Comparison of ENCODE assay signal across 8 cellular contexts in the genomic region with DNA sequence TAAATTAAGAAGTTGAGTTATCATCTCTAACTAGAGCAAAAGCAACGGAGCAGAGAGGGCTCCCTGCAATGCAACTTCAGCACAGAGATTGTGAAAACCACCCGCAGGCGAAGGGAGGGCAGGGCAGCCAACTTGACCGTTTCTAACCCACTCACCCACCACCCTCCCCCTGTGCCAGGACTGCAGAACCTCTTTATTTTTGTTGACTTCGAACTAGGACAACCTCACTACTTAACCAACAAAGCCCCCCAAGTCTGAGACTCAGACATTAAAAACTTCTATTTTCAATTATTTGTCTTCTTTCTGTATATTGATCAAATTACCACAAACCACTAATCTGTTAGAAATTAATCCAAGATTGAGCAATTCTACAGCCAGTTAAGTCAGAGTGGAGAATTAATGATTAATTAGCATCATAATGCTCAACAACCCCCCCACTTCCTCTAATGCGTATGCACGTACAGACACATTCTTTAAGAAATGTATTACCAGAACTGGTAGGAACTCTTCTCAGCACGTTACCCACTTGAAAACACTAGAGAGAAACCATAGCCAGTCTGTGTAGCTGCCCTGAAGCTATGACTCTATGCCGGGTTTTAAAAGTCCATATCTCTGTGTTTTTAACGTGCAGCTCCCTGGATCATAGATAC. TPM values are rescaled to one million over a fixed set of nuclear protein-coding genes. Genes with fewer than 3 reads are reported as not detected.
DNase-seq lines count a peak whose midpoint lies in the region; ATAC-seq, FAIRE-seq and TF ChIP-seq lines count a peak whose summit lies in the region.

No MANE protein-coding gene starts in this region.

- DNase-seq in CD1c-positive myeloid dendritic cell (ENCODE audit: extremely low spot score) (peak; percentile 26), HEK293T (ENCODE audit: extremely low spot score) (peak; percentile 39), astrocyte (ENCODE audit: low read depth) (no peak), GM10266 (ENCODE audit: extremely low spot score) (no peak), NCI-H1930 (lab: John Stamatoyannopoulos, UW) (no peak)
- DNase-seq in activated effector memory CD4-positive, alpha-beta T cell treated with anti-CD3 and anti-CD28 coated beads, Interleukin-2, amount 50 U/mL, for 16 hours, result no peak

- H4K20me1 ChIP-seq in astrocyte (ENCODE audit: insufficient read depth, low read length), result no peaks in the 10 kb centered on the region

- no peak overlapping the region for H3K27ac Mint-ChIP-seq in astrocyte (ENCODE audit: unreplicated experiment)

- peaks cover 29% of the 10 kb centered on the region for H3K4me1 ChIP-seq in astrocyte (ENCODE audit: insufficient read depth, low read length)
- H3K4me1 ChIP-seq in mucosa of rectum (ENCODE audit: control insufficient read depth in 2 of 2, insufficient read depth in 2 of 2, low read length in 2 of 2), result peaks cover 54 to 67% of the 10 kb centered on the region in 2 donors

- H3K9me3 ChIP-seq in astrocyte (ENCODE audit: insufficient read depth, low read depth, low read length), result no peaks in the 10 kb centered on the region
- no peaks in the 10 kb centered on the region for H3K9me3 ChIP-seq in mucosa of rectum (ENCODE audit: control insufficient read depth in 2 of 2, low read length in 2 of 2)

- no peak for ATAC-seq in HG03457 (IDR thresholded peaks at IDR 0.05; ENCODE audit: unreplicated experiment)

- POLR2A ChIA-PET in HEK293T (lab: Yijun Ruan, JAX), result no interaction called here

- no peaks in the 10 kb centered on the region for H3K27me3 Mint-ChIP-seq in astrocyte (ENCODE audit: low read depth, unreplicated experiment)

- H3K79me2 ChIP-seq in astrocyte (ENCODE audit: insufficient read depth, low read length), result no peaks in the 10 kb centered on the region

- H3K36me3 Mint-ChIP-seq in astrocyte (ENCODE audit: low read depth, unreplicated experiment), result peaks cover 14% of the 10 kb centered on the region

- CTCF ChIA-PET in HEK293T (lab: Yijun Ruan, JAX), result interaction anchor here (1.8 kb wide), 1 partner anchor 29 kb away, joined by 4 read pairs; no protein-coding TSS in a partner anchor

- peak overlapping the region; percentile 40 for H3K4me3 Mint-ChIP-seq in astrocyte (ENCODE audit: unreplicated experiment)

- H2AFZ ChIP-seq in astrocyte (ENCODE audit: low read depth, low read length), result no peak overlapping the region

- no peak for FAIRE-seq in astrocyte (lab: Jason Lieb, UNC)

- H3K4me2 ChIP-seq in astrocyte (ENCODE audit: low read length), result peak overlapping the region; percentile 100

- H3K9me3 Mint-ChIP-seq in astrocyte (ENCODE audit: unreplicated experiment), result peaks cover 2% of the 10 kb centered on the region

- H3K4me3 ChIP-seq in astrocyte (ENCODE audit: insufficient read depth, low read depth, low read length) (no peak overlapping the region), mucosa of rectum (ENCODE audit: low read length in 2 of 2) (peak overlapping the region; percentile 90 to 93)

- H3K4me1 Mint-ChIP-seq in astrocyte (ENCODE audit: low read depth, unreplicated experiment), result peaks cover 12% of the 10 kb centered on the region

- H3K27ac ChIP-seq in astrocyte (ENCODE audit: low read depth, low read length) (no peak overlapping the region), mucosa of rectum (ENCODE audit: low read depth in 2 of 2, low read length in 2 of 2) (peak overlapping the region; percentile 92 to 96)

- H3K9ac ChIP-seq in astrocyte (ENCODE audit: low read length), result peak overlapping the region; percentile 38
- peak overlapping the region; percentile 72 to 97 for H3K9ac ChIP-seq in mucosa of rectum (ENCODE audit: low read depth in 1 of 2, low read length in 2 of 2)

- TF ChIP-seq CTCF in astrocyte (IDR thresholded peaks at IDR 0.05; ENCODE audit: insufficient read depth, low read depth, low read length) (no peak), GM10266 (IDR thresholded peaks at IDR 0.05; ENCODE audit: control insufficient read depth, insufficient read depth, low read depth, missing control alignments) (no peak)

- H3K27me3 ChIP-seq in astrocyte (ENCODE audit: insufficient read depth, low read length), result no peaks in the 10 kb centered on the region
- no peaks in the 10 kb centered on the region for H3K27me3 ChIP-seq in mucosa of rectum (ENCODE audit: control insufficient read depth in 2 of 2, insufficient read depth in 2 of 2, low read length in 2 of 2)

- H3K36me3 ChIP-seq in astrocyte (ENCODE audit: insufficient read depth, low read length) (no peaks in the 10 kb centered on the region), mucosa of rectum (ENCODE audit: control insufficient read depth in 2 of 2, insufficient read depth in 2 of 2, low read length in 2 of 2) (peaks cover 4 to 8% of the 10 kb centered on the region in 2 donors)

TF ChIP-seq in HEK293T, 16 proteins besides CTCF, POLR2A, EP300 and RAD21:
- TF ChIP-seq FOXA1 (IDR thresholded peaks at IDR 0.05) (no peak), FOXM1 (IDR thresholded peaks at IDR 0.05; ENCODE audit: borderline replicate concordance) (no peak), HDGF (IDR thresholded peaks at IDR 0.05; ENCODE audit: borderline replicate concordance) (no peak), SUZ12 (IDR thresholded peaks at IDR 0.05) (no peak), NFRKB (IDR thresholded peaks at IDR 0.05) (no peak), ZNF384 (IDR thresholded peaks at IDR 0.05) (no peak), L3MBTL2 (conservative IDR thresholded peaks at IDR 0.05) (no peak), LEF1 (IDR thresholded peaks at IDR 0.05; ENCODE audit: borderline replicate concordance) (no peak), TARDBP (IDR thresholded peaks at IDR 0.05) (no peak), ARNT (IDR thresholded peaks at IDR 0.05) (no peak), CTBP1 (IDR thresholded peaks at IDR 0.05; ENCODE audit: borderline replicate concordance) (no peak), BHLHE40 (IDR thresholded peaks at IDR 0.05; ENCODE audit: borderline replicate concordance) (no peak), FOXK2 (IDR thresholded peaks at IDR 0.05) (no peak), ELF4 (IDR thresholded peaks at IDR 0.05) (no peak), SP1 (IDR thresholded peaks at IDR 0.05) (no peak)
- TF ChIP-seq, protein P1, sequence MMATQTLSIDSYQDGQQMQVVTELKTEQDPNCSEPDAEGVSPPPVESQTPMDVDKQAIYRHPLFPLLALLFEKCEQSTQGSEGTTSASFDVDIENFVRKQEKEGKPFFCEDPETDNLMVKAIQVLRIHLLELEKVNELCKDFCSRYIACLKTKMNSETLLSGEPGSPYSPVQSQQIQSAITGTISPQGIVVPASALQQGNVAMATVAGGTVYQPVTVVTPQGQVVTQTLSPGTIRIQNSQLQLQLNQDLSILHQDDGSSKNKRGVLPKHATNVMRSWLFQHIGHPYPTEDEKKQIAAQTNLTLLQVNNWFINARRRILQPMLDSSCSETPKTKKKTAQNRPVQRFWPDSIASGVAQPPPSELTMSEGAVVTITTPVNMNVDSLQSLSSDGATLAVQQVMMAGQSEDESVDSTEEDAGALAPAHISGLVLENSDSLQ (IDR thresholded peaks at IDR 0.05), result no peak

RNA-seq across cellular contexts. Expression of gene MGLL, which starts 2.0 kb away (rescaled TPM):
- 24.5 and 27.3 TPM in 2 replicates for total RNA-seq in astrocyte

Comparison
In these comparisons a context has a peak if more than half of its experiments do, and no peak if none do; other contexts are left out.
1. DNase-seq: peak in CD1c-positive myeloid dendritic cell (single experiment) and HEK293T (single experiment); none in astrocyte (single experiment), GM10266 (single experiment), activated effector memory CD4-positive, alpha-beta T cell treated with anti-CD3 and anti-CD28 coated beads, Interleukin-2, amount 50 U/mL, for 16 hours (single experiment) and NCI-H1930 (0 of 2).